ENCODE assay signal across 9 cellular contexts in the genomic region with DNA sequence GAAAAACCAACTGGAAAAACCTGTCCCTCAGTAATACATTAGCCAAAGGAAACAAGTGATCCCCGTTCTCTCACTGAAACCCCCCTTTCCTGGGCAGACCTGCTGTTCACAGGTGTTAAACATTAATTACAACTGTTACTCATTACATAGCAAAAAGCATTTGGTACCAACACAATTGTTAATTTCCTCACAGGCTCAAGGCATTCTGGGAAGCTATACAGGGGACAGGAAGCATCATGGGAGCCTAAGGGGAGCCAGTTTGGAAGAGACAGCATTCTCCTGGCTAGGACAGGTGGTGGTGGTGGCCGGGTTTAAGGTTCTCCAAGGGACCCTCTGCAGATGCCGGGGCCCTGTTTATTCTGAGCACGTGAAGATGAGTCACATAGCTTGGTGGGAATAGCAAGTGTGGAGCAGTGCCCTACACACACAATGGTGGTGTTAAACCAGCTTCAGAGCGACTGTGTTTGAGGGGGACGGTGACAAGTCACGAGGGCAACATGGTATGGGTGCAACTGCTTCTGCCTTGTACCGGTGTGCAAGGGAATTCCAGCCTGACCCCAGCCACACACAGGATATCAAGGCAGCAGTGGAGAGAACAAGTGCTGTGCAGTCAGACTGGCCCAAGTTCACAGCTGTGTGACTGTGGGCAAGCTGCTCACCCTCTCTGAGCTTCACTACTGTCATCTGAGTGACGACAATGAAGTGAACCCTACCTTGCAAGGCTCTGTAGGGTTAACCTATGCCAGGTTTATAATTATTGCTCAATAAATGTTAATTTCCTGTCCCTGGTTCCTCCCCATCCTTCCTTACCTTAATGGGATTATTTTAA.
A peak's percentile ranks its signal among the peaks of the same experiment; 100 is the strongest.
DNase-seq lines count a peak whose midpoint lies in the region; ATAC-seq, FAIRE-seq and TF ChIP-seq lines count a peak whose summit lies in the region.
"Had no signal": no experiment of that assay in that cellular context is flagged by ENCODE, and none has a peak within 500 bp of the region (broad histone marks: within the 10 kb centered on the region; RNA-seq: fewer than 3 reads in every experiment).

No MANE protein-coding gene starts in this region.

- TF ChIP-seq CTCF in endothelial cell of umbilical vein (IDR thresholded peaks at IDR 0.05; ENCODE audit: extremely low read depth in 1 of 2, insufficient read depth in 1 of 2, low read depth in 1 of 2, low read length in 2 of 2) (no peak), osteoblast (IDR thresholded peaks at IDR 0.05; ENCODE audit: extremely low read depth, low read depth, low read length) (no peak)

- intact Hi-C loops in endothelial cell of umbilical vein (cut with micrococcal nuclease) = loop anchor here (5.0 kb wide), 1 partner anchor 101 kb away; the partner anchor contains the start of gene SHB

- BruUV-seq in endothelial cell of umbilical vein (replicated peaks; lab: Mats Ljungman, UMichigan) = no TSS peak

- H3K79me2 ChIP-seq in endothelial cell of umbilical vein (ENCODE audit: control insufficient read depth, insufficient read depth, low read length) = peaks cover 10% of the 10 kb centered on the region
- H3K79me2 ChIP-seq in osteoblast (ENCODE audit: insufficient read depth, low read length) = peaks cover 19% of the 10 kb centered on the region

- peak; percentile 80 for FAIRE-seq in endothelial cell of umbilical vein (lab: Jason Lieb, UNC)

- H2AFZ ChIP-seq in endothelial cell of umbilical vein (ENCODE audit: low read depth, low read length) (no peak overlapping the region), osteoblast (ENCODE audit: low read length) (peak overlapping the region; percentile 34)

- dilution Hi-C loops in endothelial cell of umbilical vein (cut with MboI; ENCODE audit: extremely low pct_ligation_motif_present, low sequenced_read_pairs) = no loop called here

- TF ChIP-seq POLR2A in endothelial cell of umbilical vein (IDR thresholded peaks at IDR 0.05; ENCODE audit: low read depth, low read length) = no peak

- H3K9me3 ChIP-seq in endothelial cell of umbilical vein (replicated peaks; ENCODE audit: control insufficient read depth, insufficient read depth, low read length) (no peaks in the 10 kb centered on the region), osteoblast (ENCODE audit: low read depth, low read length) (no peaks in the 10 kb centered on the region)

- no peak overlapping the region for H3K9ac ChIP-seq in endothelial cell of umbilical vein (replicated peaks; ENCODE audit: extremely low read depth, insufficient read depth, low read length)

- H3K27ac ChIP-seq in endothelial cell of umbilical vein (ENCODE audit: insufficient read depth, low read depth, low read length) (no peak overlapping the region), osteoblast (ENCODE audit: low read depth, low read length) (peak overlapping the region; percentile 97)

- H3K4me2 ChIP-seq in endothelial cell of umbilical vein (ENCODE audit: insufficient read depth, low read length) (no peak overlapping the region), osteoblast (ENCODE audit: insufficient read depth, low read length) (no peak overlapping the region)

- H3K27me3 ChIP-seq in endothelial cell of umbilical vein (ENCODE audit: control insufficient read depth in 2 of 2, insufficient read depth in 2 of 2, low read length in 2 of 2) (no peaks in the 10 kb centered on the region), osteoblast (ENCODE audit: insufficient read depth, low read length) (no peaks in the 10 kb centered on the region)

- no peaks in the 10 kb centered on the region for H4K20me1 ChIP-seq in endothelial cell of umbilical vein (replicated peaks; ENCODE audit: control insufficient read depth, extremely low read depth, insufficient read depth, low read length)
- H4K20me1 ChIP-seq in osteoblast (ENCODE audit: insufficient read depth, low read length) = no peaks in the 10 kb centered on the region

- H3K36me3 ChIP-seq in endothelial cell of umbilical vein (ENCODE audit: control insufficient read depth in 2 of 2, extremely low read depth in 1 of 2, insufficient read depth in 2 of 2, low read length in 2 of 2) (peaks cover 2% of the 10 kb centered on the region in 2 experiments), osteoblast (ENCODE audit: insufficient read depth, low read length) (no peaks in the 10 kb centered on the region)

- H3K4me1 ChIP-seq in endothelial cell of umbilical vein (ENCODE audit: control insufficient read depth, extremely low read depth, insufficient read depth, low read length) = peaks cover 49% of the 10 kb centered on the region
- H3K4me1 ChIP-seq in osteoblast (ENCODE audit: insufficient read depth, low read length) = peaks cover 56% of the 10 kb centered on the region

- DNase-seq in DMS53 (lab: John Stamatoyannopoulos, UW) (peak; percentile 92), HT-29 (ENCODE audit: low spot score) (peak; percentile 86), endothelial cell of umbilical vein (ENCODE audit: low read depth, low spot score) (peak; percentile 36), osteoblast (ENCODE audit: insufficient read length, low spot score, missing footprints) (no peak), NCI-H345 treated with DMSO at 0.1 percent for 48 hours (lab: John Stamatoyannopoulos, UW; ENCODE audit: unreplicated experiment) (no peak), NCI-H524 treated with DMSO at 0.1 percent for 48 hours (lab: John Stamatoyannopoulos, UW) (no peak), AG08396 (ENCODE audit: low spot score) (no peak)
- DNase-seq: naive B cell had no signal

- CTCF ChIA-PET in endothelial cell of umbilical vein (lab: Charles Lee) = interaction anchor here (0.5 to 2.4 kb wide), 3 partner anchors 17 to 122 kb away, joined by 3 to 8 read pairs (median 5); no protein-coding TSS in a partner anchor

- H3K9me1 ChIP-seq in endothelial cell of umbilical vein (replicated peaks; ENCODE audit: control insufficient read depth, extremely low read depth, insufficient read depth, low read length) = no peaks in the 10 kb centered on the region

- POLR2A ChIA-PET in endothelial cell of umbilical vein (lab: Charles Lee) = no interaction called here

- H3K4me3 ChIP-seq in endothelial cell of umbilical vein (replicated peaks in 1 of 3; ENCODE audit: insufficient read depth in 1 of 3, low read depth in 1 of 3, low read length in 3 of 3) = no peak overlapping the region
- H3K4me3 ChIP-seq in osteoblast (ENCODE audit: insufficient read depth, low read length) = no peak overlapping the region

- no peak for ATAC-seq in HG02884 (IDR thresholded peaks at IDR 0.05; ENCODE audit: unreplicated experiment)

TF ChIP-seq in endothelial cell of umbilical vein, 7 proteins besides CTCF, POLR2A, EP300 and RAD21:
- TF ChIP-seq FOS (IDR thresholded peaks at IDR 0.05; ENCODE audit: borderline replicate concordance, insufficient read depth, low read length) (peak; percentile 25), JUN (IDR thresholded peaks at IDR 0.05; ENCODE audit: borderline replicate concordance, insufficient read depth, insufficient read length, low read depth) (peak; percentile 44), GATA2 (IDR thresholded peaks at IDR 0.05; ENCODE audit: insufficient read depth, insufficient read length, low read depth, low read length) (no peak), MYC (IDR thresholded peaks at IDR 0.05; ENCODE audit: low read depth, low read length) (no peak), POLR2AphosphoS5 (IDR thresholded peaks at IDR 0.05; ENCODE audit: insufficient read depth, low read depth, low read length) (peak; percentile 17)

Comparison
In these comparisons a context has a peak if more than half of its experiments do, and no peak if none do; other contexts are left out.
1. DNase-seq: peak in DMS53 (single experiment), HT-29 (single experiment) and endothelial cell of umbilical vein (single experiment); none in osteoblast (single experiment), NCI-H345 treated with DMSO at 0.1 percent for 48 hours (single experiment), NCI-H524 treated with DMSO at 0.1 percent for 48 hours (single experiment) and AG08396 (single experiment).